Comparison of ENCODE assay signal across 13 cellular contexts in genomic region chr3:126916546-126916945, GRCh38.
DNase-seq lines count a peak whose midpoint lies in the region; ATAC-seq and TF ChIP-seq lines count a peak whose summit lies in the region.
"Had no signal": no experiment of that assay in that cellular context is flagged by ENCODE, and none has a peak within 500 bp of the region (broad histone marks: within the 10 kb centered on the region; RNA-seq: fewer than 3 reads in every experiment).

No MANE protein-coding gene starts in this region.

- H3K79me2 ChIP-seq in OCI-LY7 (ENCODE audit: insufficient read depth, low read depth, low read length) = no peaks in the 10 kb centered on the region

- H3K27ac ChIP-seq in OCI-LY7 (ENCODE audit: low read depth, low read length, poor library complexity, severe bottlenecking) = no peak overlapping the region

- POLR2A ChIA-PET in OCI-LY7 (lab: Charles Lee) = no interaction called here

- TF ChIP-seq CTCF in OCI-LY7 (conservative IDR thresholded peaks at IDR 0.05; ENCODE audit: low read length) = no peak

- DNase-seq in cardiac septum (ENCODE audit: low spot score) (peak; percentile 68), left ventricle myocardium superior (no peak), SW480 (ENCODE audit: low spot score) (peak; percentile 93), myocyte (ENCODE audit: low read depth) (peak; percentile 44), OCI-LY7 (ENCODE audit: low spot score) (no peak), amygdala (lab: John Stamatoyannopoulos, UW) (no peak), epidermal melanocyte (ENCODE audit: insufficient read length, low spot score) (no peak)
- DNase-seq: C1 segment of cervical spinal cord; Calu3; CD4-positive, alpha-beta T cell; DMS 273 treated with DMSO at 0.1 percent for 48 hours; HFFc6 had no signal

- H3K9me3 ChIP-seq in OCI-LY7 (ENCODE audit: low read length) = no peaks in the 10 kb centered on the region
- H3K9me3 ChIP-seq: HAP-1 had no signal

- H4K20me1 ChIP-seq in OCI-LY7 (ENCODE audit: insufficient read depth, low read length) = no peaks in the 10 kb centered on the region

- H3K36me3 ChIP-seq in OCI-LY7 (ENCODE audit: insufficient read depth, low read length) = no peaks in the 10 kb centered on the region
- H3K36me3 ChIP-seq: HAP-1 had no signal

- H3K9me2 ChIP-seq in OCI-LY7 (ENCODE audit: insufficient read depth, low read length) = no peaks in the 10 kb centered on the region

- H3K4me3 ChIP-seq in OCI-LY7 (ENCODE audit: low read depth, low read length, poor library complexity, severe bottlenecking) = no peak overlapping the region
- H3K4me3 ChIP-seq: HAP-1 had no signal

- BruUV-seq in OCI-LY7 (replicated peaks; lab: Mats Ljungman, UMichigan) = no TSS peak

- intact Hi-C loops in cardiac septum (cut with DNase I) (no loop called here), left ventricle myocardium superior (cut with micrococcal nuclease) (no loop called here), OCI-LY7 (cut with micrococcal nuclease; ENCODE audit: unreplicated experiment) (no loop called here)

- CTCF ChIA-PET in OCI-LY7 (lab: Charles Lee; ENCODE audit: unreplicated experiment) = no interaction called here

- H2AFZ ChIP-seq in OCI-LY7 (ENCODE audit: low read length) = no peak overlapping the region

- peaks cover 7% of the 10 kb centered on the region for H3K4me1 ChIP-seq in OCI-LY7 (ENCODE audit: insufficient read depth, low read length, poor library complexity, severe bottlenecking)
- H3K4me1 ChIP-seq: HAP-1 had no signal

- no peak for ATAC-seq in left ventricle myocardium superior

- H3K4me2 ChIP-seq in OCI-LY7 (ENCODE audit: low read length) = no peak overlapping the region

Comparison
In these comparisons a context has a peak if more than half of its experiments do, and no peak if none do; other contexts are left out.
1. DNase-seq: peak in cardiac septum (single experiment), SW480 (single experiment) and myocyte (single experiment); none in left ventricle myocardium superior (single experiment), OCI-LY7 (single experiment), amygdala (0 of 56) and epidermal melanocyte (single experiment).